7 cellular contexts compared by ENCODE assay signal in the genomic region with DNA sequence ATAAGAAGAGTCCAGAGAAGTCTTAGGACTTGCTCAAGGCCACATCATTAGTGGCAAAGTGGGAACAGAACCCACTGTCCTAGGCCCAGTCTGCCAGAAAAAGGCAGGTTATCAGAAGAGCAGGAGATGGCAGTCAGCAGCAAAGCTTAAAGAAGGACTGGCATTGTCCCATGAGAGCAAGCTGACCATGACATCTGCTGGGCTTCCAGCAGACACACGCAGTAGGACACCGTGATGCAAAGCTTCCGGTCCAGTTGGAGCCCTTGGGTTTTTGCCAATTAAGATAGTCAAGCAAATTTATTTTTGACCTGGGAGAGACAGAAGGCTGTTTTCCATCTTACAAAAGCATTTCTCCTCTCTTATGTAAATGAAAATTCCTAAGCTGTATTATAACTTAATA. TPM values are rescaled to one million over a fixed set of nuclear protein-coding genes. Genes with fewer than 3 reads are reported as not detected.
DNase-seq lines count a peak whose midpoint lies in the region; ATAC-seq lines count a peak whose summit lies in the region.

No MANE protein-coding gene starts in this region.

- peaks cover 13% of the 10 kb centered on the region for H3K36me3 Mint-ChIP-seq in activated naive CD8-positive, alpha-beta T cell

- peak overlapping the region; percentile 27 for H3K4me3 Mint-ChIP-seq in activated naive CD8-positive, alpha-beta T cell

- in situ Hi-C loops in KBM-7 (cut with MboI; ENCODE audit: low pct_unique_long_range_greater_than_20kb, low sequenced_read_pairs): no loop called here

- H3K27ac Mint-ChIP-seq in activated naive CD8-positive, alpha-beta T cell: peak overlapping the region; percentile 99

- H3K4me1 Mint-ChIP-seq in activated naive CD8-positive, alpha-beta T cell (ENCODE audit: low read depth): peaks cover 81% of the 10 kb centered on the region

- ATAC-seq in HG02981 (IDR thresholded peaks at IDR 0.05; ENCODE audit: unreplicated experiment): no peak

- no peaks in the 10 kb centered on the region for H3K9me3 Mint-ChIP-seq in activated naive CD8-positive, alpha-beta T cell (ENCODE audit: low read depth)

- no peaks in the 10 kb centered on the region for H3K27me3 Mint-ChIP-seq in activated naive CD8-positive, alpha-beta T cell

- DNase-seq in LHCN-M2 (ENCODE audit: low read depth) (peak; percentile 66), hippocampal formation (lab: John Stamatoyannopoulos, UW) (peak; percentile 41 to 43), superior temporal gyrus (ENCODE audit: extremely low spot score) (peak; percentile 86), KBM-7 (no peak)
- DNase-seq in activated T-cell treated with anti-CD3 and anti-CD28 coated beads, Interleukin-2, amount 50 U/mL, for 1 hour: no peak

RNA-seq across cellular contexts. Expression of gene ZBTB38, which starts 42.1 kb away (rescaled TPM):
- 153 and 164 TPM in 2 replicates for total RNA-seq in LHCN-M2 (2014; rRNA removed)
- 23.5 TPM for polyA plus RNA-seq in LHCN-M2 (2012)

Comparison
In these comparisons a context has a peak if more than half of its experiments do, and no peak if none do; other contexts are left out.
1. DNase-seq: peak in LHCN-M2 (single experiment), hippocampal formation (2 of 2) and superior temporal gyrus (single experiment); none in KBM-7 (single experiment) and activated T-cell treated with anti-CD3 and anti-CD28 coated beads, Interleukin-2, amount 50 U/mL, for 1 hour (single experiment).